ENCODE assay signal across 21 cellular contexts in genomic region chr3:160040181-160040580, GRCh38. TPM values are rescaled to one million over a fixed set of nuclear protein-coding genes. Genes with fewer than 3 reads are reported as not detected.
DNase-seq lines count a peak whose midpoint lies in the region; TF ChIP-seq lines count a peak whose summit lies in the region.
"Had no signal": no experiment of that assay in that cellular context is flagged by ENCODE, and none has a peak within 500 bp of the region (broad histone marks: within the 10 kb centered on the region; RNA-seq: fewer than 3 reads in every experiment).

No MANE protein-coding gene starts in this region.

- no peaks in the 10 kb centered on the region for H3K9me2 ChIP-seq in PC-9 (ENCODE audit: insufficient read depth)

- intact Hi-C loops in PC-9 (cut with micrococcal nuclease; ENCODE audit: unreplicated experiment), result no loop called here

- H3F3A ChIP-seq in PC-9 (ENCODE audit: insufficient read depth, low read depth), result no peaks in the 10 kb centered on the region

- no peak overlapping the region for H3K4me2 ChIP-seq in PC-9

- H3K36me3 ChIP-seq in PC-9 (ENCODE audit: low read depth), result no peaks in the 10 kb centered on the region

- H2AFZ ChIP-seq in PC-9, result no peak overlapping the region

- no peak overlapping the region for H3K4me3 ChIP-seq in PC-9

- no peak overlapping the region for H3K27ac ChIP-seq in PC-9
- H3K27ac ChIP-seq: 22Rv1 had no signal

- H3K27me3 ChIP-seq in PC-9 (ENCODE audit: insufficient read depth, low read depth), result no peaks in the 10 kb centered on the region

- no TSS peak for BruUV-seq in PC-9 (replicated peaks; lab: Mats Ljungman, UMichigan)

- H3K79me2 ChIP-seq in PC-9 (ENCODE audit: low read depth), result no peaks in the 10 kb centered on the region

- POLR2A ChIA-PET in PC-9 (lab: Charles Lee; ENCODE audit: unreplicated experiment), result no interaction called here

- no peaks in the 10 kb centered on the region for H3K9me3 ChIP-seq in PC-9 (ENCODE audit: insufficient read depth, low read depth)

- H3K4me1 ChIP-seq in PC-9 (replicated peaks; ENCODE audit: insufficient read depth), result no peaks in the 10 kb centered on the region

- H4K20me1 ChIP-seq in PC-9 (ENCODE audit: insufficient read depth), result no peaks in the 10 kb centered on the region

- CTCF ChIA-PET in PC-9 (lab: Charles Lee), result no interaction called here

- no peak for TF ChIP-seq CTCF in PC-9 (conservative IDR thresholded peaks at IDR 0.05)

- DNase-seq in DMS53 (lab: John Stamatoyannopoulos, UW) (peak; percentile 58), DMS53 treated with DMSO at 0.1 percent for 48 hours (lab: John Stamatoyannopoulos, UW; ENCODE audit: unreplicated experiment) (no peak), LHCN-M2 (ENCODE audit: low read depth) (peak; percentile 22), cerebellum (ENCODE audit: low spot score) (peak; percentile 62), pons (ENCODE audit: low spot score) (peak; percentile 24), NCI-H2081 treated with DMSO at 0.1 percent for 48 hours (lab: John Stamatoyannopoulos, UW) (no peak), islet precursor cell (no peak), PC-9 (no peak)
- DNase-seq: AML-193; Calu3; CD8-positive, alpha-beta memory T cell; DMS153; KG1; NCI-H1417 treated with DMSO at 0.1 percent for 48 hours; NCI-H2029; NCI-H345; NCI-H524 treated with DMSO at 0.1 percent for 48 hours; NCI-H82; Right ventricle myocardium superior had no signal

RNA-seq across cellular contexts. Expression of gene IL12A, which starts 51.5 kb away (rescaled TPM):
- total RNA-seq in LHCN-M2 (2014; rRNA removed) (1.4 and 11.3 TPM in 2 replicates), cerebellum (1.1 TPM), PC-9 (2021) (0.28 and 0.40 TPM in 2 replicates)
- polyA plus RNA-seq in LHCN-M2 (2012), result 0.45 TPM
- total RNA-seq: CD8-positive, alpha-beta memory T cell; OCI-LY7 had no signal

Comparison
In these comparisons a context has a peak if more than half of its experiments do, and no peak if none do; other contexts are left out.
1. DNase-seq: peak in DMS53 (single experiment), LHCN-M2 (single experiment), cerebellum (single experiment) and pons (single experiment); none in DMS53 treated with DMSO at 0.1 percent for 48 hours (single experiment), NCI-H2081 treated with DMSO at 0.1 percent for 48 hours (single experiment), islet precursor cell (single experiment) and PC-9 (0 of 2).